14 cellular contexts compared by ENCODE assay signal in genomic region chr15:100922192-100923040, GRCh38. TPM values are rescaled to one million over a fixed set of nuclear protein-coding genes. Genes with fewer than 3 reads are reported as not detected.
A peak's percentile ranks its signal among the peaks of the same experiment; 100 is the strongest.
DNase-seq lines count a peak whose midpoint lies in the region; ATAC-seq, FAIRE-seq and TF ChIP-seq lines count a peak whose summit lies in the region.
"Had no signal": no experiment of that assay in that cellular context is flagged by ENCODE, and none has a peak within 500 bp of the region (broad histone marks: within the 10 kb centered on the region; RNA-seq: fewer than 3 reads in every experiment).

No MANE protein-coding gene starts in this region.

- H3K9me3 ChIP-seq in DOHH2 (ENCODE audit: control insufficient read depth, insufficient read depth, low read length) = no peaks in the 10 kb centered on the region
- H3K9me3 ChIP-seq in Panc1 (ENCODE audit: control insufficient read depth, insufficient read depth, low read depth, low read length) = no peaks in the 10 kb centered on the region
- H3K9me3 ChIP-seq: heart right ventricle, MG63 had no signal

- TF ChIP-seq CTCF in DOHH2 (IDR thresholded peaks at IDR 0.05; ENCODE audit: low read depth, low read length, poor library complexity, severe bottlenecking) = no peak
- TF ChIP-seq CTCF in Panc1 (IDR thresholded peaks at IDR 0.05) = no peak

- in situ Hi-C loops in Panc1 (cut with HindIII; ENCODE audit: low pct_unique_long_range_greater_than_20kb, low sequenced_read_pairs) = no loop called here

- BruUV-seq in Panc1 (replicated peaks; lab: Mats Ljungman, UMichigan) = TSS peak; percentile 38

- intact Hi-C loops in Panc1 (cut with micrococcal nuclease; ENCODE audit: unreplicated experiment) = no loop called here

- CTCF ChIA-PET in Panc1 (lab: Charles Lee) = no interaction called here

- H3K4me1 ChIP-seq in DOHH2 (ENCODE audit: control insufficient read depth, low read length) (peaks cover 72% of the 10 kb centered on the region), Panc1 (ENCODE audit: control insufficient read depth, insufficient read depth, low read length) (peaks cover 41% of the 10 kb centered on the region)

- no peak for FAIRE-seq in GM12892 (lab: Jason Lieb, UNC)

- peaks cover 89% of the 10 kb centered on the region for H3K79me2 ChIP-seq in DOHH2 (ENCODE audit: control insufficient read depth, low read length)

- peaks cover 15% of the 10 kb centered on the region for H3K4me1 Mint-ChIP-seq in stimulated activated effector memory CD8-positive, alpha-beta T cell treated with anti-CD3 and anti-CD28 coated beads, Interleukin-12 subunit alpha, Interleukin-12 subunit beta, amount 100 ng/mL, for 72 hours

- POLR2A ChIA-PET in Panc1 (lab: Charles Lee) = no interaction called here

- H3K36me3 Mint-ChIP-seq in stimulated activated effector memory CD8-positive, alpha-beta T cell treated with anti-CD3 and anti-CD28 coated beads, Interleukin-12 subunit alpha, Interleukin-12 subunit beta, amount 100 ng/mL, for 72 hours = no peaks in the 10 kb centered on the region
- H3K36me3 Mint-ChIP-seq: activated naive CD8-positive, alpha-beta T cell; CD4-positive, alpha-beta memory T cell had no signal

- no peaks in the 10 kb centered on the region for H3K27me3 ChIP-seq in DOHH2 (ENCODE audit: control insufficient read depth, low read length)
- no peaks in the 10 kb centered on the region for H3K27me3 ChIP-seq in Panc1 (ENCODE audit: control insufficient read depth, insufficient read depth, low read length)
- peaks cover 9% of the 10 kb centered on the region for H3K27me3 ChIP-seq in layer of hippocampus (ENCODE audit: control insufficient read depth, insufficient read depth, low read length)
- H3K27me3 ChIP-seq: MG63 had no signal

- no peak overlapping the region for H3K4me3 Mint-ChIP-seq in stimulated activated effector memory CD8-positive, alpha-beta T cell treated with anti-CD3 and anti-CD28 coated beads, Interleukin-12 subunit alpha, Interleukin-12 subunit beta, amount 100 ng/mL, for 72 hours
- H3K4me3 Mint-ChIP-seq: activated naive CD8-positive, alpha-beta T cell had no signal

- no peak for TF ChIP-seq POLR2A in GM12892 (IDR thresholded peaks at IDR 0.05; ENCODE audit: low read depth, low read length)

- DNase-seq in Panc1 (ENCODE audit: low read depth, low spot score) (no peak), NCI-H146 treated with DMSO at 0.1 percent for 48 hours (lab: John Stamatoyannopoulos, UW; ENCODE audit: unreplicated experiment) (no peak), AG08396 (ENCODE audit: low spot score) (no peak), GM12892 (ENCODE audit: insufficient read length) (no peak)
- no peak for DNase-seq in stimulated activated effector memory CD8-positive, alpha-beta T cell treated with anti-CD3 and anti-CD28 coated beads, Interleukin-12 subunit alpha, Interleukin-12 subunit beta, amount 100 ng/mL, for 72 hours (ENCODE audit: low spot score in 2 of 2)
- DNase-seq: CD4-positive, alpha-beta memory T cell; effector memory CD4-positive, alpha-beta T cell; GOT3; heart right ventricle; MG63 had no signal

- H3F3A ChIP-seq in DOHH2 (ENCODE audit: control insufficient read depth, insufficient read depth) = peaks cover 59% of the 10 kb centered on the region

- H3K9me3 Mint-ChIP-seq in stimulated activated effector memory CD8-positive, alpha-beta T cell treated with anti-CD3 and anti-CD28 coated beads, Interleukin-12 subunit alpha, Interleukin-12 subunit beta, amount 100 ng/mL, for 72 hours = no peaks in the 10 kb centered on the region
- H3K9me3 Mint-ChIP-seq: CD4-positive, alpha-beta memory T cell had no signal

- H3K9me2 ChIP-seq in DOHH2 (replicated peaks; ENCODE audit: control insufficient read depth, low read length) = no peaks in the 10 kb centered on the region

- peak overlapping the region; percentile 100 for H3K4me2 ChIP-seq in DOHH2 (ENCODE audit: low read length)

- H3K27ac ChIP-seq in DOHH2 (ENCODE audit: low read depth, low read length) = peak overlapping the region; percentile 92
- peak overlapping the region; percentile 99 for H3K27ac ChIP-seq in Panc1 (ENCODE audit: low read length)
- H3K27ac ChIP-seq in layer of hippocampus (ENCODE audit: low read depth, low read length) = peak overlapping the region; percentile 78

- no peak overlapping the region for H3K27ac Mint-ChIP-seq in stimulated activated effector memory CD8-positive, alpha-beta T cell treated with anti-CD3 and anti-CD28 coated beads, Interleukin-12 subunit alpha, Interleukin-12 subunit beta, amount 100 ng/mL, for 72 hours
- H3K27ac Mint-ChIP-seq: activated naive CD8-positive, alpha-beta T cell; CD4-positive, alpha-beta memory T cell had no signal

- peak; percentile 12 for ATAC-seq in GM19463 (IDR thresholded peaks at IDR 0.05; ENCODE audit: unreplicated experiment)
- ATAC-seq in Panc1 = no peak
- ATAC-seq in stimulated activated effector memory CD8-positive, alpha-beta T cell treated with anti-CD3 and anti-CD28 coated beads, Interleukin-12 subunit alpha, Interleukin-12 subunit beta, amount 100 ng/mL, for 72 hours = no peak
- ATAC-seq: heart right ventricle had no signal

- H3K36me3 ChIP-seq in DOHH2 (ENCODE audit: control insufficient read depth, low read length) (peaks cover 81% of the 10 kb centered on the region), Panc1 (ENCODE audit: control insufficient read depth, insufficient read depth, low read length) (peaks cover 13% of the 10 kb centered on the region; the same call in 1 of the 2 replicates)

- H4K20me1 ChIP-seq in DOHH2 (ENCODE audit: control insufficient read depth, insufficient read depth, low read depth, low read length) = no peaks in the 10 kb centered on the region; the same call in 1 of the 2 replicates

- H3K4me3 ChIP-seq in DOHH2 (ENCODE audit: low read length) = peak overlapping the region; percentile 96
- H3K4me3 ChIP-seq in Panc1 (ENCODE audit: low read depth in 2 of 2, low read length in 2 of 2) = no peak overlapping the region
- H3K4me3 ChIP-seq: heart right ventricle, MG63 had no signal

RNA-seq across cellular contexts. Expression of gene LRRK1, which starts 3.3 kb away (rescaled TPM):
- 88.0 TPM for total RNA-seq in Panc1 (2021; ENCODE audit: unreplicated experiment)
- polyA plus RNA-seq in Panc1 (2012; ENCODE audit: insufficient read length) = 55.0 TPM
- 15.9 TPM for polyA plus RNA-seq in GM12892 (2012; ENCODE audit: missing spikeins)

RNA-seq across cellular contexts. Expression of gene ALDH1A3, which starts 42.8 kb away (rescaled TPM):
- 143 TPM for total RNA-seq in Panc1 (2021; ENCODE audit: unreplicated experiment)
- 320 TPM for polyA plus RNA-seq in Panc1 (2012; ENCODE audit: insufficient read length)
- polyA plus RNA-seq in GM12892 (2012; ENCODE audit: missing spikeins) = not detected
- total RNA-seq: CD4-positive, alpha-beta memory T cell had no signal
- polyA plus RNA-seq: CD4-positive, alpha-beta memory T cell had no signal
